ENCODE assay signal across 7 cellular contexts in genomic region chr3:135106445-135106844, GRCh38.
DNase-seq lines count a peak whose midpoint lies in the region; TF ChIP-seq lines count a peak whose summit lies in the region.

No MANE protein-coding gene starts in this region.

- no peak for TF ChIP-seq CTCF in GM13976 (IDR thresholded peaks at IDR 0.05; ENCODE audit: borderline replicate concordance, control extremely low read depth, extremely low read depth, insufficient read depth, missing control alignments)
- TF ChIP-seq CTCF in nephron progenitor cell (IDR thresholded peaks at IDR 0.05), result no peak

- peaks cover 12% of the 10 kb centered on the region for H3K27me3 Mint-ChIP-seq in nephron progenitor cell (ENCODE audit: low read depth, poor library complexity)

- DNase-seq in GM13976 (ENCODE audit: low spot score) (peak; percentile 32), M059J (ENCODE audit: low read depth) (peak; percentile 48), astrocyte of the hippocampus (ENCODE audit: low read depth, low spot score) (peak; percentile 56), nephron progenitor cell (peak; percentile 81), UCSD-AML1 (lab: John Stamatoyannopoulos, UW; ENCODE audit: unreplicated experiment) (no peak), NCI-H2196 treated with DMSO at 0.1 percent for 48 hours (lab: John Stamatoyannopoulos, UW; ENCODE audit: unreplicated experiment) (no peak), NCI-H2107 treated with DMSO at 0.1 percent for 48 hours (lab: John Stamatoyannopoulos, UW; ENCODE audit: unreplicated experiment) (no peak)

- no peaks in the 10 kb centered on the region for H3K36me3 Mint-ChIP-seq in nephron progenitor cell (ENCODE audit: low read depth)

- in situ Hi-C loops in GM13976 (cut with MboI; ENCODE audit: low sequenced_read_pairs, unreplicated experiment), result no loop called here

- no peak overlapping the region for H3K4me3 Mint-ChIP-seq in nephron progenitor cell

- no peaks in the 10 kb centered on the region for H3K9me3 Mint-ChIP-seq in nephron progenitor cell

- no peaks in the 10 kb centered on the region for H3K4me1 Mint-ChIP-seq in nephron progenitor cell

- no peak overlapping the region for H3K27ac Mint-ChIP-seq in nephron progenitor cell

Comparison
In these comparisons a context has a peak if more than half of its experiments do, and no peak if none do; other contexts are left out.
1. DNase-seq: peak in GM13976 (single experiment), M059J (single experiment), astrocyte of the hippocampus (single experiment) and nephron progenitor cell (single experiment); none in UCSD-AML1 (single experiment), NCI-H2196 treated with DMSO at 0.1 percent for 48 hours (single experiment) and NCI-H2107 treated with DMSO at 0.1 percent for 48 hours (single experiment).